ENCODE assay signal across 8 cellular contexts in genomic region chr5:132496631-132497487, GRCh38. TPM values are rescaled to one million over a fixed set of nuclear protein-coding genes. Genes with fewer than 3 reads are reported as not detected.
A peak's percentile ranks its signal among the peaks of the same experiment; 100 is the strongest.
DNase-seq lines count a peak whose midpoint lies in the region; ATAC-seq and TF ChIP-seq lines count a peak whose summit lies in the region.

No MANE protein-coding gene starts in this region.

- TF ChIP-seq CTCF in CD8-positive, alpha-beta T cell (IDR thresholded peaks at IDR 0.05) = no peak
- no peak for TF ChIP-seq CTCF in RWPE1 (conservative IDR thresholded peaks at IDR 0.05; ENCODE audit: low read depth)
- TF ChIP-seq CTCF in omental fat pad (IDR thresholded peaks at IDR 0.05) = no peak

- H3K36me3 ChIP-seq in CD8-positive, alpha-beta T cell (ENCODE audit: insufficient read depth, low read length) = no peaks in the 10 kb centered on the region

- H3K27me3 ChIP-seq in CD8-positive, alpha-beta T cell (ENCODE audit: insufficient read depth, low read length) = no peaks in the 10 kb centered on the region

- H3K4me3 Mint-ChIP-seq in CD8-positive, alpha-beta T cell = peak overlapping the region; percentile 97
- peak overlapping the region; percentile 85 for H3K4me3 Mint-ChIP-seq in activated naive CD8-positive, alpha-beta T cell treated with anti-CD3 and anti-CD28 coated beads, Interleukin-2, amount 50 U/mL, for 24 hours

- peak overlapping the region; percentile 67 for H3K4me3 ChIP-seq in CD8-positive, alpha-beta T cell (ENCODE audit: low read depth, low read length)

- peaks cover 67% of the 10 kb centered on the region for H3K4me1 ChIP-seq in CD8-positive, alpha-beta T cell (ENCODE audit: insufficient read depth, low read length)

- H3K27ac ChIP-seq in CD8-positive, alpha-beta T cell (ENCODE audit: low read depth, low read length) = peak overlapping the region; percentile 68
- peak overlapping the region; percentile 95 for H3K27ac ChIP-seq in RWPE1

- H3K27ac Mint-ChIP-seq in CD8-positive, alpha-beta T cell = peak overlapping the region; percentile 94
- H3K27ac Mint-ChIP-seq in activated naive CD8-positive, alpha-beta T cell treated with anti-CD3 and anti-CD28 coated beads, Interleukin-2, amount 50 U/mL, for 24 hours = peak overlapping the region; percentile 94

- peak in 5 of 7 experiments; percentile 47 to 69 (median 49) for DNase-seq in CD8-positive, alpha-beta T cell
- DNase-seq in RWPE1 (ENCODE audit: low spot score) (peak; percentile 77), Right ventricle myocardium inferior (ENCODE audit: missing footprints) (peak; percentile 95), omental fat pad (ENCODE audit: low spot score) (peak; percentile 82), NCI-H2171 (lab: John Stamatoyannopoulos, UW) (no peak)
- DNase-seq in activated naive CD8-positive, alpha-beta T cell treated with anti-CD3 and anti-CD28 coated beads, Interleukin-2, amount 50 U/mL, for 24 hours = peak; percentile 72

- ATAC-seq in CD8-positive, alpha-beta T cell = no peak
- ATAC-seq in GM19328 (IDR thresholded peaks at IDR 0.05; ENCODE audit: unreplicated experiment) = peak; percentile 39
- peak; percentile 42 for ATAC-seq in HG03439 (IDR thresholded peaks at IDR 0.05; ENCODE audit: unreplicated experiment)
- peak; percentile 17 for ATAC-seq in activated naive CD8-positive, alpha-beta T cell treated with anti-CD3 and anti-CD28 coated beads, Interleukin-2, amount 50 U/mL, for 24 hours
- peak; percentile 79 for ATAC-seq in Right ventricle myocardium inferior
- ATAC-seq in omental fat pad (ENCODE audit: low FRiP score) = peak; percentile 60

- peaks cover 69% of the 10 kb centered on the region for H3K4me1 Mint-ChIP-seq in CD8-positive, alpha-beta T cell (ENCODE audit: low read depth)
- H3K4me1 Mint-ChIP-seq in activated naive CD8-positive, alpha-beta T cell treated with anti-CD3 and anti-CD28 coated beads, Interleukin-2, amount 50 U/mL, for 24 hours = peaks cover 64% of the 10 kb centered on the region

- no peaks in the 10 kb centered on the region for H3K9me3 Mint-ChIP-seq in CD8-positive, alpha-beta T cell
- H3K9me3 Mint-ChIP-seq in activated naive CD8-positive, alpha-beta T cell treated with anti-CD3 and anti-CD28 coated beads, Interleukin-2, amount 50 U/mL, for 24 hours = no peaks in the 10 kb centered on the region

- intact Hi-C loops in CD8-positive, alpha-beta T cell (cut with DNase I, micrococcal nuclease) = loop anchor here (1.0 to 10.0 kb wide), 6 partner anchors 40 to 862 kb away; partner anchors contain the start of genes RAD50 (in 1 of the 2), RAPGEF6 (in 1 of the 2) and SLC22A4 (in 1 of the 2)
- intact Hi-C loops in Right ventricle myocardium inferior (cut with DNase I) = loop anchor here (1.0 to 10.0 kb wide), 2 partner anchors 87 to 202 kb away; partner anchors contain the start of gene SLC22A4

- POLR2A ChIA-PET in CD8-positive, alpha-beta T cell (lab: Charles Lee) = interaction anchor here (0.7 to 4.2 kb wide), 25 partner anchors 9 to 128 kb away, joined by 3 to 65 read pairs (median 6); partner anchors contain the start of gene SLC22A5
- POLR2A ChIA-PET in RWPE1 (lab: Yijun Ruan, JAX; ENCODE audit: low non-redundant PET) = interaction anchor here (0.5 to 1.1 kb wide), 8 partner anchors 9 to 834 kb away, joined by 3 to 18 read pairs (median 3); partner anchors contain the start of gene CSF2

- CTCF ChIA-PET in CD8-positive, alpha-beta T cell (lab: Charles Lee) = interaction anchor here (0.9 to 12.7 kb wide), 17 partner anchors 8 to 127 kb away, joined by 3 to 425 read pairs (median 4); partner anchors contain the start of gene SLC22A5
- CTCF ChIA-PET in RWPE1 (lab: Yijun Ruan, JAX) = interaction anchor here (1.0 to 2.1 kb wide), 3 partner anchors 9 to 111 kb away, joined by 3 to 12 read pairs (median 4); no protein-coding TSS in a partner anchor

- H3K27me3 Mint-ChIP-seq in CD8-positive, alpha-beta T cell (ENCODE audit: low read depth) = no peaks in the 10 kb centered on the region
- H3K27me3 Mint-ChIP-seq in activated naive CD8-positive, alpha-beta T cell treated with anti-CD3 and anti-CD28 coated beads, Interleukin-2, amount 50 U/mL, for 24 hours = no peaks in the 10 kb centered on the region

- H3K36me3 Mint-ChIP-seq in CD8-positive, alpha-beta T cell = peaks cover 2% of the 10 kb centered on the region
- H3K36me3 Mint-ChIP-seq in activated naive CD8-positive, alpha-beta T cell treated with anti-CD3 and anti-CD28 coated beads, Interleukin-2, amount 50 U/mL, for 24 hours (ENCODE audit: low read depth) = no peaks in the 10 kb centered on the region

- H3K9me3 ChIP-seq in CD8-positive, alpha-beta T cell (ENCODE audit: low read length) = no peaks in the 10 kb centered on the region

RNA-seq across cellular contexts. Expression of gene IRF1, which starts 6.3 kb away (rescaled TPM):
- 1,000 to 10,000 TPM; 1,214 to 1,250 TPM for total RNA-seq in CD8-positive, alpha-beta T cell
- 12.7 TPM for total RNA-seq in Right ventricle myocardium inferior
- 100 to 1,000 TPM in 3 of 4 donors, 10 to 100 TPM in 1; 23.5 to 172 (median 133) TPM for total RNA-seq in omental fat pad

RNA-seq across cellular contexts. Expression of gene IL5, which starts 46.5 kb away (rescaled TPM):
- not detected for total RNA-seq in CD8-positive, alpha-beta T cell
- total RNA-seq in Right ventricle myocardium inferior (not detected), omental fat pad (not detected)

RNA-seq across cellular contexts. Expression of gene RAD50, which starts 59.9 kb away (rescaled TPM):
- 1 to 10 TPM; 8.0 to 8.7 TPM for total RNA-seq in CD8-positive, alpha-beta T cell
- total RNA-seq in Right ventricle myocardium inferior (31.4 TPM), omental fat pad (10 to 100 TPM; 23.4 to 37.4 (median 29.8) TPM)

Comparison
In these comparisons a context has a peak if more than half of its experiments do, and no peak if none do; other contexts are left out.
1. RNA of gene IRF1, which starts 6.3 kb away (total RNA-seq): 1,214 to 1,250 TPM in CD8-positive, alpha-beta T cell; 23.5 to 172 TPM in omental fat pad and 12.7 TPM in Right ventricle myocardium inferior (single experiment); every median in the first group is over 4 times any median in the second.